1 cellular context compared by ENCODE assay signal in the genomic region with DNA sequence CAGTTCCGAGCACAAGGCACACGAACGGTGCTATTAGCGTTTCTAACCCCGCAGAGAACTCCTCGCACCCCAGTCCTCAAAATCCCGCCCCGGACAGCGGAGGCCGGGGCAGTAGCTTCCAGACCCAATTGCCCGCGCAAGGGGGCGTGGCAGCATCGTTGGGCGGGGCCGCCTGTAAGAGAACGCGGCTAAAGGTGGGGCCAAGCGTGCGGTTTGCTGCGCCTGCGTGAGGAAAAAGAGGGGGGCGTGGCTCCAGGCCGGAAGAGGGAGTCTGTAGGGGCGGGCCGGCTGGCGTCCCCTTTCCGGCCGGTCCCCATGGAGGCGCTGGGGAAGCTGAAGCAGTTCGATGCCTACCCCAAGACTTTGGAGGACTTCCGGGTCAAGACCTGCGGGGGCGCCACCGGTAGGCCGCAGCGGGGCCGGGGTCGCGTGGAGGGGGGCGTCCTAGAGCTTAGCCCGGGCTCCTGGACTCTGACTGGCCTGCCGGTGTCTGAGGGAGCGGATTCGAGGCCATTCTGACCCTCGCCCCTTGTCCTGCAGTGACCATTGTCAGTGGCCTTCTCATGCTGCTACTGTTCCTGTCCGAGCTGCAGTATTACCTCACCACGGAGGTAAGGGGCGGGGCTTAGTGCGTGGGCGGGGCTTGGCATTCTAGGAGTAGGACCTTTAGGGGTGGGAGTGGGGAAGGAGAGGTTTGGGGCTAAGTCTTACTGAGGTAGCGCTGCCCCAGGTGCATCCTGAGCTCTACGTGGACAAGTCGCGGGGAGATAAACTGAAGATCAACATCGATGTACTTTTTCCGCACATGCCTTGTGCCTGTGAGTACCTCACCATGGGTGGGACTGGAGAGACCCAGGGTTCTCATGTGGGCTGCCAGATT.
A peak's percentile ranks its signal among the peaks of the same experiment; 100 is the strongest.
TF ChIP-seq lines count a peak whose summit lies in the region.

A gene (plus strand): TSS at position 296 of the 880 bp plus-strand sequence. CDS start 20 bp downstream, at position 316.

TF ChIP-seq in HEK293, 187 proteins besides CTCF, POLR2A, EP300 and RAD21 (continued from another document and continues in another):
- TF ChIP-seq, protein P1, sequence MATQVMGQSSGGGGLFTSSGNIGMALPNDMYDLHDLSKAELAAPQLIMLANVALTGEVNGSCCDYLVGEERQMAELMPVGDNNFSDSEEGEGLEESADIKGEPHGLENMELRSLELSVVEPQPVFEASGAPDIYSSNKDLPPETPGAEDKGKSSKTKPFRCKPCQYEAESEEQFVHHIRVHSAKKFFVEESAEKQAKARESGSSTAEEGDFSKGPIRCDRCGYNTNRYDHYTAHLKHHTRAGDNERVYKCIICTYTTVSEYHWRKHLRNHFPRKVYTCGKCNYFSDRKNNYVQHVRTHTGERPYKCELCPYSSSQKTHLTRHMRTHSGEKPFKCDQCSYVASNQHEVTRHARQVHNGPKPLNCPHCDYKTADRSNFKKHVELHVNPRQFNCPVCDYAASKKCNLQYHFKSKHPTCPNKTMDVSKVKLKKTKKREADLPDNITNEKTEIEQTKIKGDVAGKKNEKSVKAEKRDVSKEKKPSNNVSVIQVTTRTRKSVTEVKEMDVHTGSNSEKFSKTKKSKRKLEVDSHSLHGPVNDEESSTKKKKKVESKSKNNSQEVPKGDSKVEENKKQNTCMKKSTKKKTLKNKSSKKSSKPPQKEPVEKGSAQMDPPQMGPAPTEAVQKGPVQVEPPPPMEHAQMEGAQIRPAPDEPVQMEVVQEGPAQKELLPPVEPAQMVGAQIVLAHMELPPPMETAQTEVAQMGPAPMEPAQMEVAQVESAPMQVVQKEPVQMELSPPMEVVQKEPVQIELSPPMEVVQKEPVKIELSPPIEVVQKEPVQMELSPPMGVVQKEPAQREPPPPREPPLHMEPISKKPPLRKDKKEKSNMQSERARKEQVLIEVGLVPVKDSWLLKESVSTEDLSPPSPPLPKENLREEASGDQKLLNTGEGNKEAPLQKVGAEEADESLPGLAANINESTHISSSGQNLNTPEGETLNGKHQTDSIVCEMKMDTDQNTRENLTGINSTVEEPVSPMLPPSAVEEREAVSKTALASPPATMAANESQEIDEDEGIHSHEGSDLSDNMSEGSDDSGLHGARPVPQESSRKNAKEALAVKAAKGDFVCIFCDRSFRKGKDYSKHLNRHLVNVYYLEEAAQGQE (tag by site-specific recombination; IDR thresholded peaks at IDR 0.05), result no peak
- no peak for TF ChIP-seq ZSCAN16 (tag by site-specific recombination; IDR thresholded peaks at IDR 0.05)
- TF ChIP-seq ZNF24 (tag by site-specific recombination; IDR thresholded peaks at IDR 0.05), result no peak
- TF ChIP-seq, protein P2, sequence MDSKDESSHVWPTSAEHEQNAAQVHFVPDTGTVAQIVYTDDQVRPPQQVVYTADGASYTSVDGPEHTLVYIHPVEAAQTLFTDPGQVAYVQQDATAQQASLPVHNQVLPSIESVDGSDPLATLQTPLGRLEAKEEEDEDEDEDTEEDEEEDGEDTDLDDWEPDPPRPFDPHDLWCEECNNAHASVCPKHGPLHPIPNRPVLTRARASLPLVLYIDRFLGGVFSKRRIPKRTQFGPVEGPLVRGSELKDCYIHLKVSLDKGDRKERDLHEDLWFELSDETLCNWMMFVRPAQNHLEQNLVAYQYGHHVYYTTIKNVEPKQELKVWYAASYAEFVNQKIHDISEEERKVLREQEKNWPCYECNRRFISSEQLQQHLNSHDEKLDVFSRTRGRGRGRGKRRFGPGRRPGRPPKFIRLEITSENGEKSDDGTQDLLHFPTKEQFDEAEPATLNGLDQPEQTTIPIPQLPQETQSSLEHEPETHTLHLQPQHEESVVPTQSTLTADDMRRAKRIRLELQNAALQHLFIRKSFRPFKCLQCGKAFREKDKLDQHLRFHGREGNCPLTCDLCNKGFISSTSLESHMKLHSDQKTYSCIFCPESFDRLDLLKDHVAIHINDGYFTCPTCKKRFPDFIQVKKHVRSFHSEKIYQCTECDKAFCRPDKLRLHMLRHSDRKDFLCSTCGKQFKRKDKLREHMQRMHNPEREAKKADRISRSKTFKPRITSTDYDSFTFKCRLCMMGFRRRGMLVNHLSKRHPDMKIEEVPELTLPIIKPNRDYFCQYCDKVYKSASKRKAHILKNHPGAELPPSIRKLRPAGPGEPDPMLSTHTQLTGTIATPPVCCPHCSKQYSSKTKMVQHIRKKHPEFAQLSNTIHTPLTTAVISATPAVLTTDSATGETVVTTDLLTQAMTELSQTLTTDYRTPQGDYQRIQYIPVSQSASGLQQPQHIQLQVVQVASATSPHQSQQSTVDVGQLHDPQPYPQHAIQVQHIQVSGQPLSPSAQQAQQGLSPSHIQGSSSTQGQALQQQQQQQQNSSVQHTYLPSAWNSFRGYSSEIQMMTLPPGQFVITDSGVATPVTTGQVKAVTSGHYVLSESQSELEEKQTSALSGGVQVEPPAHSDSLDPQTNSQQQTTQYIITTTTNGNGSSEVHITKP (tag by site-specific recombination; IDR thresholded peaks at IDR 0.05), result peak; percentile 30; the same call in 1 of the 2 replicates
- TF ChIP-seq, protein P3, sequence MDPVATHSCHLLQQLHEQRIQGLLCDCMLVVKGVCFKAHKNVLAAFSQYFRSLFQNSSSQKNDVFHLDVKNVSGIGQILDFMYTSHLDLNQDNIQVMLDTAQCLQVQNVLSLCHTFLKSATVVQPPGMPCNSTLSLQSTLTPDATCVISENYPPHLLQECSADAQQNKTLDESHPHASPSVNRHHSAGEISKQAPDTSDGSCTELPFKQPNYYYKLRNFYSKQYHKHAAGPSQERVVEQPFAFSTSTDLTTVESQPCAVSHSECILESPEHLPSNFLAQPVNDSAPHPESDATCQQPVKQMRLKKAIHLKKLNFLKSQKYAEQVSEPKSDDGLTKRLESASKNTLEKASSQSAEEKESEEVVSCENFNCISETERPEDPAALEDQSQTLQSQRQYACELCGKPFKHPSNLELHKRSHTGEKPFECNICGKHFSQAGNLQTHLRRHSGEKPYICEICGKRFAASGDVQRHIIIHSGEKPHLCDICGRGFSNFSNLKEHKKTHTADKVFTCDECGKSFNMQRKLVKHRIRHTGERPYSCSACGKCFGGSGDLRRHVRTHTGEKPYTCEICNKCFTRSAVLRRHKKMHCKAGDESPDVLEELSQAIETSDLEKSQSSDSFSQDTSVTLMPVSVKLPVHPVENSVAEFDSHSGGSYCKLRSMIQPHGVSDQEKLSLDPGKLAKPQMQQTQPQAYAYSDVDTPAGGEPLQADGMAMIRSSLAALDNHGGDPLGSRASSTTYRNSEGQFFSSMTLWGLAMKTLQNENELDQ (tag by site-specific recombination; IDR thresholded peaks at IDR 0.05; ENCODE audit: low read depth), result no peak
- TF ChIP-seq, protein P4, sequence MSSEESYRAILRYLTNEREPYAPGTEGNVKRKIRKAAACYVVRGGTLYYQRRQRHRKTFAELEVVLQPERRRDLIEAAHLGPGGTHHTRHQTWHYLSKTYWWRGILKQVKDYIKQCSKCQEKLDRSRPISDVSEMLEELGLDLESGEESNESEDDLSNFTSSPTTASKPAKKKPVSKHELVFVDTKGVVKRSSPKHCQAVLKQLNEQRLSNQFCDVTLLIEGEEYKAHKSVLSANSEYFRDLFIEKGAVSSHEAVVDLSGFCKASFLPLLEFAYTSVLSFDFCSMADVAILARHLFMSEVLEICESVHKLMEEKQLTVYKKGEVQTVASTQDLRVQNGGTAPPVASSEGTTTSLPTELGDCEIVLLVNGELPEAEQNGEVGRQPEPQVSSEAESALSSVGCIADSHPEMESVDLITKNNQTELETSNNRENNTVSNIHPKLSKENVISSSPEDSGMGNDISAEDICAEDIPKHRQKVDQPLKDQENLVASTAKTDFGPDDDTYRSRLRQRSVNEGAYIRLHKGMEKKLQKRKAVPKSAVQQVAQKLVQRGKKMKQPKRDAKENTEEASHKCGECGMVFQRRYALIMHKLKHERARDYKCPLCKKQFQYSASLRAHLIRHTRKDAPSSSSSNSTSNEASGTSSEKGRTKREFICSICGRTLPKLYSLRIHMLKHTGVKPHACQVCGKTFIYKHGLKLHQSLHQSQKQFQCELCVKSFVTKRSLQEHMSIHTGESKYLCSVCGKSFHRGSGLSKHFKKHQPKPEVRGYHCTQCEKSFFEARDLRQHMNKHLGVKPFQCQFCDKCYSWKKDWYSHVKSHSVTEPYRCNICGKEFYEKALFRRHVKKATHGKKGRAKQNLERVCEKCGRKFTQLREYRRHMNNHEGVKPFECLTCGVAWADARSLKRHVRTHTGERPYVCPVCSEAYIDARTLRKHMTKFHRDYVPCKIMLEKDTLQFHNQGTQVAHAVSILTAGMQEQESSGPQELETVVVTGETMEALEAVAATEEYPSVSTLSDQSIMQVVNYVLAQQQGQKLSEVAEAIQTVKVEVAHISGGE (tag by site-specific recombination; conservative IDR thresholded peaks at IDR 0.05; ENCODE audit: low read depth), result peak; percentile 97
- TF ChIP-seq, protein P5, sequence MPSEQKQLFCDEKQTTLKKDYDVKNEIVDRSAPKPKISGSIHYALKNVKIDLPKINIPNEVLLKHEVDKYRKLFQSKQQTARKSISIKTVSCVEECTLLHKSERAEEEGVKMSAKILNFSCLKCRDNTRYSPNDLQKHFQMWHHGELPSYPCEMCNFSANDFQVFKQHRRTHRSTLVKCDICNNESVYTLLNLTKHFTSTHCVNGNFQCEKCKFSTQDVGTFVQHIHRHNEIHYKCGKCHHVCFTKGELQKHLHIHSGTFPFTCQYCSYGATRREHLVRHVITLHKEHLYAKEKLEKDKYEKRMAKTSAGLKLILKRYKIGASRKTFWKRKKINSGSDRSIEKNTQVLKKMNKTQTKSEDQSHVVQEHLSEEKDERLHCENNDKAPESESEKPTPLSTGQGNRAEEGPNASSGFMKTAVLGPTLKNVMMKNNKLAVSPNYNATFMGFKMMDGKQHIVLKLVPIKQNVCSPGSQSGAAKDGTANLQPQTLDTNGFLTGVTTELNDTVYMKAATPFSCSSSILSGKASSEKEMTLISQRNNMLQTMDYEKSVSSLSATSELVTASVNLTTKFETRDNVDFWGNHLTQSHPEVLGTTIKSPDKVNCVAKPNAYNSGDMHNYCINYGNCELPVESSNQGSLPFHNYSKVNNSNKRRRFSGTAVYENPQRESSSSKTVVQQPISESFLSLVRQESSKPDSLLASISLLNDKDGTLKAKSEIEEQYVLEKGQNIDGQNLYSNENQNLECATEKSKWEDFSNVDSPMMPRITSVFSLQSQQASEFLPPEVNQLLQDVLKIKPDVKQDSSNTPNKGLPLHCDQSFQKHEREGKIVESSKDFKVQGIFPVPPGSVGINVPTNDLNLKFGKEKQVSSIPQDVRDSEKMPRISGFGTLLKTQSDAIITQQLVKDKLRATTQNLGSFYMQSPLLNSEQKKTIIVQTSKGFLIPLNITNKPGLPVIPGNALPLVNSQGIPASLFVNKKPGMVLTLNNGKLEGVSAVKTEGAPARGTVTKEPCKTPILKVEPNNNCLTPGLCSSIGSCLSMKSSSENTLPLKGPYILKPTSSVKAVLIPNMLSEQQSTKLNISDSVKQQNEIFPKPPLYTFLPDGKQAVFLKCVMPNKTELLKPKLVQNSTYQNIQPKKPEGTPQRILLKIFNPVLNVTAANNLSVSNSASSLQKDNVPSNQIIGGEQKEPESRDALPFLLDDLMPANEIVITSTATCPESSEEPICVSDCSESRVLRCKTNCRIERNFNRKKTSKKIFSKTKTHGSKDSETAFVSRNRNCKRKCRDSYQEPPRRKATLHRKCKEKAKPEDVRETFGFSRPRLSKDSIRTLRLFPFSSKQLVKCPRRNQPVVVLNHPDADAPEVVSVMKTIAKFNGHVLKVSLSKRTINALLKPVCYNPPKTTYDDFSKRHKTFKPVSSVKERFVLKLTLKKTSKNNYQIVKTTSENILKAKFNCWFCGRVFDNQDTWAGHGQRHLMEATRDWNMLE (tag by site-specific recombination; conservative IDR thresholded peaks at IDR 0.05; ENCODE audit: low read depth), result peak; percentile 96
- TF ChIP-seq, protein P6, sequence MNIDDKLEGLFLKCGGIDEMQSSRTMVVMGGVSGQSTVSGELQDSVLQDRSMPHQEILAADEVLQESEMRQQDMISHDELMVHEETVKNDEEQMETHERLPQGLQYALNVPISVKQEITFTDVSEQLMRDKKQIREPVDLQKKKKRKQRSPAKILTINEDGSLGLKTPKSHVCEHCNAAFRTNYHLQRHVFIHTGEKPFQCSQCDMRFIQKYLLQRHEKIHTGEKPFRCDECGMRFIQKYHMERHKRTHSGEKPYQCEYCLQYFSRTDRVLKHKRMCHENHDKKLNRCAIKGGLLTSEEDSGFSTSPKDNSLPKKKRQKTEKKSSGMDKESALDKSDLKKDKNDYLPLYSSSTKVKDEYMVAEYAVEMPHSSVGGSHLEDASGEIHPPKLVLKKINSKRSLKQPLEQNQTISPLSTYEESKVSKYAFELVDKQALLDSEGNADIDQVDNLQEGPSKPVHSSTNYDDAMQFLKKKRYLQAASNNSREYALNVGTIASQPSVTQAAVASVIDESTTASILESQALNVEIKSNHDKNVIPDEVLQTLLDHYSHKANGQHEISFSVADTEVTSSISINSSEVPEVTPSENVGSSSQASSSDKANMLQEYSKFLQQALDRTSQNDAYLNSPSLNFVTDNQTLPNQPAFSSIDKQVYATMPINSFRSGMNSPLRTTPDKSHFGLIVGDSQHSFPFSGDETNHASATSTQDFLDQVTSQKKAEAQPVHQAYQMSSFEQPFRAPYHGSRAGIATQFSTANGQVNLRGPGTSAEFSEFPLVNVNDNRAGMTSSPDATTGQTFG (tag by site-specific recombination; IDR thresholded peaks at IDR 0.05; ENCODE audit: borderline replicate concordance), result no peak
- no peak for TF ChIP-seq ZNF549 (tag by site-specific recombination; IDR thresholded peaks at IDR 0.05)
- TF ChIP-seq ZNF658 (tag by site-specific recombination; IDR thresholded peaks at IDR 0.05), result no peak
- TF ChIP-seq EGR2 (tag by site-specific recombination; IDR thresholded peaks at IDR 0.05; ENCODE audit: low read depth), result peak; percentile 88
- TF ChIP-seq, protein P7, sequence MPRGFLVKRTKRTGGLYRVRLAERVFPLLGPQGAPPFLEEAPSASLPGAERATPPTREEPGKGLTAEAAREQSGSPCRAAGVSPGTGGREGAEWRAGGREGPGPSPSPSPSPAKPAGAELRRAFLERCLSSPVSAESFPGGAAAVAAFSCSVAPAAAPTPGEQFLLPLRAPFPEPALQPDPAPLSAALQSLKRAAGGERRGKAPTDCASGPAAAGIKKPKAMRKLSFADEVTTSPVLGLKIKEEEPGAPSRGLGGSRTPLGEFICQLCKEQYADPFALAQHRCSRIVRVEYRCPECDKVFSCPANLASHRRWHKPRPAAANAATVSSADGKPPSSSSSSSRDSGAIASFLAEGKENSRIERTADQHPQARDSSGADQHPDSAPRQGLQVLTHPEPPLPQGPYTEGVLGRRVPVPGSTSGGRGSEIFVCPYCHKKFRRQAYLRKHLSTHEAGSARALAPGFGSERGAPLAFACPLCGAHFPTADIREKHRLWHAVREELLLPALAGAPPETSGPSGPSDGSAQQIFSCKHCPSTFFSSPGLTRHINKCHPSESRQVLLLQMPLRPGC (tag by site-specific recombination; IDR thresholded peaks at IDR 0.05), result no peak
- no peak for TF ChIP-seq ZNF112 (tag by site-specific recombination; IDR thresholded peaks at IDR 0.05)
- TF ChIP-seq KLF8 (tag by site-specific recombination; IDR thresholded peaks at IDR 0.05), result peak; percentile 84
- no peak for TF ChIP-seq FEZF1 (tag by site-specific recombination; IDR thresholded peaks at IDR 0.05)
- no peak for TF ChIP-seq ZNF623 (tag by site-specific recombination; IDR thresholded peaks at IDR 0.05)
- no peak for TF ChIP-seq ZNF157 (tag by site-specific recombination; IDR thresholded peaks at IDR 0.05)
- TF ChIP-seq, protein P8, sequence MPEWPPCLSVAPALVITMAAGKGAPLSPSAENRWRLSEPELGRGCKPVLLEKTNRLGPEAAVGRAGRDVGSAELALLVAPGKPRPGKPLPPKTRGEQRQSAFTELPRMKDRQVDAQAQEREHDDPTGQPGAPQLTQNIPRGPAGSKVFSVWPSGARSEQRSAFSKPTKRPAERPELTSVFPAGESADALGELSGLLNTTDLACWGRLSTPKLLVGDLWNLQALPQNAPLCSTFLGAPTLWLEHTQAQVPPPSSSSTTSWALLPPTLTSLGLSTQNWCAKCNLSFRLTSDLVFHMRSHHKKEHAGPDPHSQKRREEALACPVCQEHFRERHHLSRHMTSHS (tag by site-specific recombination; IDR thresholded peaks at IDR 0.05), result no peak
- TF ChIP-seq GLI2 (tag by site-specific recombination; IDR thresholded peaks at IDR 0.05; ENCODE audit: borderline replicate concordance, low read depth), result no peak
- TF ChIP-seq ZBTB20 (tag by site-specific recombination; IDR thresholded peaks at IDR 0.05), result peak; percentile 87; the same call in 1 of the 2 replicates
